ENCODE assay signal across 5 cellular contexts in the genomic region with DNA sequence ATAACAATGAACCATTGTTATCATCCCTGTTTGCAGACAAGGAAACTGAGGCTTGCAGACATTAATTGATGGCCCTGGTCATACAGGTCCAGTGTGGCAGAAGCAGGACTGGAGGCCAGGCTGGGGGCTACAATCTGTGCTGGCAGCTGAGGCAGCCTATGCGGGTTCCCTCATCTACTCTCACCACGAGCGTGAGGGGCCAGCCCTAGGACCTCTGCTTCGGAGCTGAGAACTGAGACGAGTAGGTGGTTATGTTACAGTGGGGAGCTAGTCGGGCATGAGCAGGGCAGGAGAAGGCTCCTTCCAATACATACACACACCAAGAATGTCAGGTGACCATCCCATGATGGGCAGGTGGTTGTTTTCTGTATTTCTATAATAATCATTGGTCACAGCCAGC.
"Had no signal": no experiment of that assay in that cellular context is flagged by ENCODE, and none has a peak within 500 bp of the region (broad histone marks: within the 10 kb centered on the region; RNA-seq: fewer than 3 reads in every experiment).

No MANE protein-coding gene starts in this region.

- H3K4me1 ChIP-seq: HAP-1 had no signal

- H3K4me2 ChIP-seq: GM23338 had no signal

- H2AFZ ChIP-seq: GM23338 had no signal

- H3K27ac ChIP-seq: HL-60 had no signal

- H3K9me3 Mint-ChIP-seq: GM23338, HFFc6, IgD-negative memory B cell had no signal

- H3K36me3 Mint-ChIP-seq: IgD-negative memory B cell had no signal

- H3K4me3 Mint-ChIP-seq: GM23338, HFFc6 had no signal

- DNase-seq: HFFc6 had no signal

- H3K27ac Mint-ChIP-seq: GM23338, HFFc6, IgD-negative memory B cell had no signal

- H3K9me3 ChIP-seq: HAP-1 had no signal
